1 cellular context compared by ENCODE assay signal in the genomic region with DNA sequence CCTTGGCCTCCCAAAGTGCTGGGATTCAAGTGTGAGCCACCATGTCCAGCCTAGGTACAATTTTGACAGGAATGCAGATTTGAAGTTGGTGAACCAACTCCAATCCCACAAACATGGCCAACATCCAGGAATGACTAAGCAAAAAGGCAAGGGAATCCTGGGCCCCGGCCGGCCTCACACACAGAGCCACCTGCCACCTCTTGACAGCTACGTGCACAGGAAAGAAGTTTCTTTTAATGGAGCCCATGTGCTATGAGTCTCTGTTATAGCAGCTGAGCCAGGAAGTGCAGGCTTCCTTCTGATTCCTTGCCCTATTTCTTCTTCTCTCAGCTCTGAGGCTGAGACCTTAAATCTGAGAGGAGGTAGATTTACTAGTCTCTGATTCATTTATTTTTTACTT.
TF ChIP-seq lines count a peak whose summit lies in the region.

No MANE protein-coding gene starts in this region.

TF ChIP-seq in A549, 52 proteins besides CTCF, POLR2A, EP300 and RAD21 (continued from another document):
- TF ChIP-seq, protein P1, sequence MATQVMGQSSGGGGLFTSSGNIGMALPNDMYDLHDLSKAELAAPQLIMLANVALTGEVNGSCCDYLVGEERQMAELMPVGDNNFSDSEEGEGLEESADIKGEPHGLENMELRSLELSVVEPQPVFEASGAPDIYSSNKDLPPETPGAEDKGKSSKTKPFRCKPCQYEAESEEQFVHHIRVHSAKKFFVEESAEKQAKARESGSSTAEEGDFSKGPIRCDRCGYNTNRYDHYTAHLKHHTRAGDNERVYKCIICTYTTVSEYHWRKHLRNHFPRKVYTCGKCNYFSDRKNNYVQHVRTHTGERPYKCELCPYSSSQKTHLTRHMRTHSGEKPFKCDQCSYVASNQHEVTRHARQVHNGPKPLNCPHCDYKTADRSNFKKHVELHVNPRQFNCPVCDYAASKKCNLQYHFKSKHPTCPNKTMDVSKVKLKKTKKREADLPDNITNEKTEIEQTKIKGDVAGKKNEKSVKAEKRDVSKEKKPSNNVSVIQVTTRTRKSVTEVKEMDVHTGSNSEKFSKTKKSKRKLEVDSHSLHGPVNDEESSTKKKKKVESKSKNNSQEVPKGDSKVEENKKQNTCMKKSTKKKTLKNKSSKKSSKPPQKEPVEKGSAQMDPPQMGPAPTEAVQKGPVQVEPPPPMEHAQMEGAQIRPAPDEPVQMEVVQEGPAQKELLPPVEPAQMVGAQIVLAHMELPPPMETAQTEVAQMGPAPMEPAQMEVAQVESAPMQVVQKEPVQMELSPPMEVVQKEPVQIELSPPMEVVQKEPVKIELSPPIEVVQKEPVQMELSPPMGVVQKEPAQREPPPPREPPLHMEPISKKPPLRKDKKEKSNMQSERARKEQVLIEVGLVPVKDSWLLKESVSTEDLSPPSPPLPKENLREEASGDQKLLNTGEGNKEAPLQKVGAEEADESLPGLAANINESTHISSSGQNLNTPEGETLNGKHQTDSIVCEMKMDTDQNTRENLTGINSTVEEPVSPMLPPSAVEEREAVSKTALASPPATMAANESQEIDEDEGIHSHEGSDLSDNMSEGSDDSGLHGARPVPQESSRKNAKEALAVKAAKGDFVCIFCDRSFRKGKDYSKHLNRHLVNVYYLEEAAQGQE (IDR thresholded peaks at IDR 0.05) = no peak
- TF ChIP-seq, protein P2, sequence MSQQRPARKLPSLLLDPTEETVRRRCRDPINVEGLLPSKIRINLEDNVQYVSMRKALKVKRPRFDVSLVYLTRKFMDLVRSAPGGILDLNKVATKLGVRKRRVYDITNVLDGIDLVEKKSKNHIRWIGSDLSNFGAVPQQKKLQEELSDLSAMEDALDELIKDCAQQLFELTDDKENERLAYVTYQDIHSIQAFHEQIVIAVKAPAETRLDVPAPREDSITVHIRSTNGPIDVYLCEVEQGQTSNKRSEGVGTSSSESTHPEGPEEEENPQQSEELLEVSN (IDR thresholded peaks at IDR 0.05; ENCODE audit: borderline replicate concordance, low read depth) = 0 out of 2 replicates have a peak, but pooled peaks have one; percentile 40
- peak; percentile 38; the same call in 1 of the 2 replicates for TF ChIP-seq EHF (CRISPR knock-in tag; IDR thresholded peaks at IDR 0.05)
- TF ChIP-seq BHLHE40 (IDR thresholded peaks at IDR 0.05; ENCODE audit: low read depth, low read length) = no peak
- TF ChIP-seq RFX5 (IDR thresholded peaks at IDR 0.05) = no peak
- no peak for TF ChIP-seq HDAC2 (IDR thresholded peaks at IDR 0.05)
- TF ChIP-seq SREBF2 (IDR thresholded peaks at IDR 0.05) = no peak
- no peak for TF ChIP-seq TFCP2L1 (CRISPR knock-in tag; IDR thresholded peaks at IDR 0.05)
- no peak for TF ChIP-seq HOXA7 (CRISPR knock-in tag; IDR thresholded peaks at IDR 0.05)
- TF ChIP-seq MAFK (IDR thresholded peaks at IDR 0.05; ENCODE audit: partially characterized antibody) = peak; percentile 95
- TF ChIP-seq ELK1 (IDR thresholded peaks at IDR 0.05; ENCODE audit: low read depth, low read length) = no peak
- TF ChIP-seq JUN (IDR thresholded peaks at IDR 0.05) = no peak
- 0 out of 2 replicates have a peak, but pooled peaks have one; percentile 62 for TF ChIP-seq HOXB5 (CRISPR knock-in tag; IDR thresholded peaks at IDR 0.05)
- no peak for TF ChIP-seq USF2 (IDR thresholded peaks at IDR 0.05)
- TF ChIP-seq ZSCAN20 (CRISPR knock-in tag; IDR thresholded peaks at IDR 0.05) = no peak
- TF ChIP-seq HOXB13 (CRISPR knock-in tag; IDR thresholded peaks at IDR 0.05; ENCODE audit: low read depth) = peak; percentile 57; the same call in 1 of the 2 replicates
- no peak for TF ChIP-seq NR3C1 (IDR thresholded peaks at IDR 0.05)
- no peak for TF ChIP-seq HEYL (CRISPR knock-in tag; IDR thresholded peaks at IDR 0.05)
- TF ChIP-seq, protein P3, sequence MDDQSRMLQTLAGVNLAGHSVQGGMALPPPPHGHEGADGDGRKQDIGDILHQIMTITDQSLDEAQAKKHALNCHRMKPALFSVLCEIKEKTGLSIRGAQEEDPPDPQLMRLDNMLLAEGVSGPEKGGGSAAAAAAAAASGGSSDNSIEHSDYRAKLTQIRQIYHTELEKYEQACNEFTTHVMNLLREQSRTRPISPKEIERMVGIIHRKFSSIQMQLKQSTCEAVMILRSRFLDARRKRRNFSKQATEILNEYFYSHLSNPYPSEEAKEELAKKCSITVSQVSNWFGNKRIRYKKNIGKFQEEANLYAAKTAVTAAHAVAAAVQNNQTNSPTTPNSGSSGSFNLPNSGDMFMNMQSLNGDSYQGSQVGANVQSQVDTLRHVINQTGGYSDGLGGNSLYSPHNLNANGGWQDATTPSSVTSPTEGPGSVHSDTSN (IDR thresholded peaks at IDR 0.05) = no peak
- no peak for TF ChIP-seq POLR2AphosphoS2 (conservative IDR thresholded peaks at IDR 0.05; ENCODE audit: low read length)
- no peak for TF ChIP-seq MYC (IDR thresholded peaks at IDR 0.05; ENCODE audit: borderline replicate concordance, low read length)
- TF ChIP-seq ATOH8 (CRISPR knock-in tag; IDR thresholded peaks at IDR 0.05; ENCODE audit: low read depth) = peak; percentile 42; the same call in 1 of the 2 replicates
- no peak for TF ChIP-seq ZFP36 (IDR thresholded peaks at IDR 0.05; ENCODE audit: borderline replicate concordance, partially characterized antibody)
- TF ChIP-seq RARB (CRISPR knock-in tag; IDR thresholded peaks at IDR 0.05) = no peak
- no peak for TF ChIP-seq GATA3 (IDR thresholded peaks at IDR 0.05; ENCODE audit: borderline replicate concordance)
- TF ChIP-seq, protein P4, sequence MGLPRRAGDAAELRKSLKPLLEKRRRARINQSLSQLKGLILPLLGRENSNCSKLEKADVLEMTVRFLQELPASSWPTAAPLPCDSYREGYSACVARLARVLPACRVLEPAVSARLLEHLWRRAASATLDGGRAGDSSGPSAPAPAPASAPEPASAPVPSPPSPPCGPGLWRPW (IDR thresholded peaks at IDR 0.05) = no peak
